ENCODE assay signal across 8 cellular contexts in the genomic region with DNA sequence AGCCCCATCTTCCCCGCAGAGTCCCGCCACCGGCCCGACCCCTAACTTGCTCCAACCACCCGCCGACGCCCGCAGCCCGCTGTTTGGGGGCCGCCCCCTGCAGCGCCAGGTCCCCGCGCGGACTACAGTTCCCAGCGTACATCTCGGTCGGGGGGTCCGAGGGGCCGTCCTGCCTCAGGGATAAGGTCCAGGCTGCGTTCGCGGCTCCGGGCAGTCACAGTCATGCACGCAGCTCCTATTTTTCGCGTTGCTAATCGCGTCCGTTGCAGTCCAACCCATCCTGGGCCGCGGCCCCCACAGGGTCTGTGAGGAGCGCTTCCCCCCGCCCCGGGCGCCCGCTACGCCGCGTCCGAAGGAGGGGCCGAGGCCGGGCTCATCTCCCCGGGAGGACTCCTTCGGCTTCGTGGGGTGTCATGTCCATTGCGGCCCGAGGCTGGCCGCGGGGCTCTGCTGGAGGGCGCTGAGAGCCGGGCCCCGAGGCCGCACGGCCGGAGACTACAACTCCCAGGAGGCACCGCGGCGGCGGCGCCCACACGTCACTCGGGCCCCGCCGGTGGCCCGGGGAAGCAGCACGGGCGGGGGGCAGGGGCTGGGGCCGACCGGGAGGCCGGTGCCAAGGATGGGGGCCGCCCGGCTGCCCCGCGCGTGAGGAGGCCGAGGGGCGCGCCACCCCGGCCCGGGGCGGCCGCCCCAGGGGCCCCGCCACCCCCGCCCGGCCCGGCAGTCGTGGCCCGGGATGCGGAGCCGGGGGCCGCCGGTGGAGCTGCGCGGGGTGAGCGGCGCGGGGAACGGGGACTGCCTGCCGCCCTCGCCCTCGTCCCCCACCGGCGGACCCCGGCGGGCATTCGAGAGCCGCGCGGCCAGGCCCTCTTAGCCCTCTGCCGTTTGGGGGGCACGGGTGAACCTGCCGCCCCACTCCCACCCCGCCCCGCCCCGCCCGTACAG. TPM values are rescaled to one million over a fixed set of nuclear protein-coding genes. Genes with fewer than 3 reads are reported as not detected.
DNase-seq lines count a peak whose midpoint lies in the region; ATAC-seq and TF ChIP-seq lines count a peak whose summit lies in the region.

A gene (plus strand): TSS at position 536 of the 945 bp plus-strand sequence. CDS start 606 bp downstream, outside the sequence.

- CTCF ChIA-PET in activated naive CD4-positive, alpha-beta T cell treated with anti-CD3 and anti-CD28 coated beads for 36 hours (lab: Charles Lee), result interaction anchor here (0.6 to 1.0 kb wide), 4 partner anchors 30 to 521 kb away, joined by 3 to 5 read pairs (median 3); no protein-coding TSS in a partner anchor

- peak within 1 kb of the TSS; percentile 85 for H3K4me3 Mint-ChIP-seq in activated naive CD4-positive, alpha-beta T cell treated with anti-CD3 and anti-CD28 coated beads for 36 hours

- intact Hi-C loops in activated naive CD4-positive, alpha-beta T cell treated with anti-CD3 and anti-CD28 coated beads for 36 hours (cut with micrococcal nuclease), result loop anchor here (1.0 to 2.0 kb wide), 4 partner anchors 32 to 252 kb away; a partner anchor contains a TSS
- intact Hi-C loops in testis (cut with DNase I; ENCODE audit: low total_unique reads), result no loop called here

- TF ChIP-seq CTCF in DND-41 (IDR thresholded peaks at IDR 0.05; ENCODE audit: borderline replicate concordance, extremely low read depth, low read length, poor library complexity, severe bottlenecking), result no peak
- no peak for TF ChIP-seq CTCF in omental fat pad (IDR thresholded peaks at IDR 0.05)
- peak in 1 of 3 experiments; percentile 6 for TF ChIP-seq CTCF in testis (IDR thresholded peaks at IDR 0.05)

- H3K9me3 ChIP-seq in DND-41 (ENCODE audit: insufficient read depth, low read length, severe bottlenecking) (no peaks in the 10 kb centered on the region), testis (no peaks in the 10 kb centered on the region)

- no peaks in the 10 kb centered on the region for H3K27me3 Mint-ChIP-seq in activated naive CD4-positive, alpha-beta T cell treated with anti-CD3 and anti-CD28 coated beads for 36 hours (ENCODE audit: low read depth)

- H3K27ac ChIP-seq in DND-41 (ENCODE audit: low read length), result peak within 1 kb of the TSS; percentile 71
- H3K27ac ChIP-seq in testis, result peak within 1 kb of the TSS; percentile 92 to 95

- H3K79me2 ChIP-seq in DND-41 (ENCODE audit: insufficient read depth, low read length), result peaks cover 8% of the 10 kb centered on the region

- no peaks in the 10 kb centered on the region for H3K36me3 Mint-ChIP-seq in activated naive CD4-positive, alpha-beta T cell treated with anti-CD3 and anti-CD28 coated beads for 36 hours (ENCODE audit: low read depth)

- WGBS in testis, 2 donors, result 1 to 8% methylated on average over 4 to 107 of the region's 116 CpGs

- peak within 1 kb of the TSS; percentile 85 for H3K9ac ChIP-seq in DND-41 (ENCODE audit: low read depth, low read length)

- H2AFZ ChIP-seq in DND-41 (ENCODE audit: low read depth, low read length), result peak within 1 kb of the TSS; percentile 99

- H3K4me1 ChIP-seq in DND-41 (ENCODE audit: insufficient read depth, low read length) (peaks cover 26% of the 10 kb centered on the region), testis (peaks cover 8% of the 10 kb centered on the region)

- ATAC-seq in DND-41 (ENCODE audit: insufficient read depth, low read depth) (peak; percentile 91), GM21619 (IDR thresholded peaks at IDR 0.05; ENCODE audit: unreplicated experiment) (peak; percentile 71), omental fat pad (ENCODE audit: low FRiP score) (peak; percentile 89)

- no peaks in the 10 kb centered on the region; the same call in 1 of the 2 replicates for H3K36me3 ChIP-seq in DND-41 (ENCODE audit: insufficient read depth, low read length)
- no peaks in the 10 kb centered on the region for H3K36me3 ChIP-seq in testis (ENCODE audit: low read depth, missing control alignments)

- H3K4me1 Mint-ChIP-seq in activated naive CD4-positive, alpha-beta T cell treated with anti-CD3 and anti-CD28 coated beads for 36 hours (ENCODE audit: low read depth), result peaks cover 30% of the 10 kb centered on the region

- DNase-seq in DND-41 (peak; percentile 78), KG1 (lab: John Stamatoyannopoulos, UW) (peak; percentile 33), SK-MEL-5 (ENCODE audit: low read depth, low spot score) (peak; percentile 71), glomerular endothelial cell (ENCODE audit: extremely low read depth, low read depth, low spot score) (no peak), omental fat pad (ENCODE audit: low spot score) (peak; percentile 47), testis (peak; percentile 79)
- peak; percentile 79 for DNase-seq in activated naive CD4-positive, alpha-beta T cell treated with anti-CD3 and anti-CD28 coated beads for 36 hours

- H3K9me3 Mint-ChIP-seq in activated naive CD4-positive, alpha-beta T cell treated with anti-CD3 and anti-CD28 coated beads for 36 hours, result no peaks in the 10 kb centered on the region

- H3K27me3 ChIP-seq in DND-41 (ENCODE audit: insufficient read depth, low read length, poor library complexity) (no peaks in the 10 kb centered on the region), testis (no peaks in the 10 kb centered on the region)

- in situ Hi-C loops in SK-MEL-5 (cut with HindIII; ENCODE audit: low pct_unique_long_range_greater_than_20kb, low sequenced_read_pairs), result no loop called here

- no peaks in the 10 kb centered on the region for H4K20me1 ChIP-seq in DND-41 (ENCODE audit: insufficient read depth, low read length)

- peak within 1 kb of the TSS; percentile 91 for H3K27ac Mint-ChIP-seq in activated naive CD4-positive, alpha-beta T cell treated with anti-CD3 and anti-CD28 coated beads for 36 hours

- H3K4me2 ChIP-seq in DND-41 (ENCODE audit: insufficient read depth, low read length), result peak within 1 kb of the TSS; percentile 92

- TF ChIP-seq POLR2A in testis (IDR thresholded peaks at IDR 0.05), result no peak

- H3K4me3 ChIP-seq in DND-41 (ENCODE audit: low read depth in 1 of 2, low read length in 2 of 2) (peak within 1 kb of the TSS; percentile 73 to 91), testis (peak within 1 kb of the TSS; percentile 99 to 100)

RNA-seq across cellular contexts. Expression of the gene that starts here (rescaled TPM):
- total RNA-seq in SK-MEL-5 (2014; rRNA removed; shearing (Covaris generic)), result 12.0 and 14.1 TPM in 2 replicates
- polyA plus RNA-seq in SK-MEL-5 (2015; cell fraction: cytosol; rRNA removed), result 19.2 and 26.8 TPM in 2 replicates
- 107 and 110 TPM in 2 replicates for polyA plus RNA-seq in SK-MEL-5 (2015; cell fraction: nucleus; rRNA removed)
- total RNA-seq in activated naive CD4-positive, alpha-beta T cell treated with anti-CD3 and anti-CD28 coated beads for 36 hours, result 1 to 10 TPM; 8.4 to 9.3 TPM
- total RNA-seq in glomerular endothelial cell, result 12.0 and 21.7 TPM in 2 replicates
- 1 to 10 TPM; 5.9 to 9.7 (median 7.6) TPM for total RNA-seq in omental fat pad
- total RNA-seq in testis, result 10 to 100 TPM; 23.8 to 35.0 TPM
- polyA plus RNA-seq in testis (ENCODE audit: insufficient read depth, low read depth, low replicate concordance), result 23.1 TPM
